ENCODE assay signal across 9 cellular contexts in the genomic region with DNA sequence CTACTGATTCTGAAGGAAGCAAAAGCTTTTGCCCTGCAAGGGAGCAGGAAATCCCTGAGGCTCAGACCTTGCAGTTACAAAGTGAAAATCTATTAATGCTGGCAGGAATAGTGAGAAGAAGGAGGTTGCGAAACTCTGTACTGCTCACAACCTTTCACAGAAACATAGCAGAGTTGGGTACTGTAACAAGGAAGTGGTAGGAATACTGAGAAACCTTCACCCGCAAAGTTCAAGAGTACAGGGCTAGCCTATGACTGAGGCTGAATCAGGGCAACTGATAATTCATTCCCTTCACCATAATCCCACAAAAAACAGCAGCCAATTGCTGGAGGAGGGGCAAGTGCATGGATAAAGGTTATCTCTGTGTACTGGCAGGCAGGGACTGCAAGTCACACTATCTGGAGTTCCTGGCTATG. TPM values are rescaled to one million over a fixed set of nuclear protein-coding genes. Genes with fewer than 3 reads are reported as not detected.
DNase-seq lines count a peak whose midpoint lies in the region; ATAC-seq and TF ChIP-seq lines count a peak whose summit lies in the region.
"Had no signal": no experiment of that assay in that cellular context is flagged by ENCODE, and none has a peak within 500 bp of the region (broad histone marks: within the 10 kb centered on the region; RNA-seq: fewer than 3 reads in every experiment).

No MANE protein-coding gene starts in this region.

- no peak for TF ChIP-seq EP300 in stomach (IDR thresholded peaks at IDR 0.05)

- H3K79me1 ChIP-seq in mesendoderm (ENCODE audit: low read length), result no peaks in the 10 kb centered on the region

- H4K5ac ChIP-seq in mesendoderm (ENCODE audit: low read length), result no peak overlapping the region

- H3K18ac ChIP-seq in mesendoderm (ENCODE audit: low read length), result no peak overlapping the region

- TF ChIP-seq POLR2A in stomach (IDR thresholded peaks at IDR 0.05), result no peak

- H3K36me3 ChIP-seq in stomach, result no peaks in the 10 kb centered on the region
- no peaks in the 10 kb centered on the region for H3K36me3 ChIP-seq in mesendoderm (ENCODE audit: control insufficient read depth, insufficient read depth, low read length)

- no peak overlapping the region for H2BK15ac ChIP-seq in mesendoderm (replicated peaks; ENCODE audit: low read depth)

- no peak overlapping the region for H3K4me2 ChIP-seq in mesendoderm (ENCODE audit: low read length)
- H3K4me2 ChIP-seq: KMS-11 had no signal

- H3K9me3 Mint-ChIP-seq in activated T-cell treated with anti-CD3 and anti-CD28 coated beads, Interleukin-2, amount 50 U/mL, for 24 hours, result no peaks in the 10 kb centered on the region

- peak overlapping the region in 4 of 5 donors; percentile 9 to 64 (median 38) for H3K27ac ChIP-seq in stomach
- H3K27ac ChIP-seq in mesendoderm (ENCODE audit: low read depth, low read length), result no peak overlapping the region
- H3K27ac ChIP-seq: KMS-11 had no signal

- H3K9me3 ChIP-seq in stomach, result peaks cover 0 to 8% (median 0%) of the 10 kb centered on the region in 4 donors

- WGBS in stomach, 5 donors, result 38 to 55% (median 55%) methylated on average over 2 of the region's 2 CpGs
- WGBS in mesendoderm (ENCODE audit: extremely low coverage, insufficient coverage, low lambda C conversion rate), result no CpG with 5 or more reads among the region's 2 CpGs

- H3K56ac ChIP-seq in mesendoderm (ENCODE audit: low read length), result no peak overlapping the region

- H3K23ac ChIP-seq in mesendoderm (ENCODE audit: low read length), result no peak overlapping the region

- no peak overlapping the region for H3K4me3 Mint-ChIP-seq in activated T-cell treated with anti-CD3 and anti-CD28 coated beads, Interleukin-2, amount 50 U/mL, for 24 hours

- peaks cover 5% of the 10 kb centered on the region for H3K27me3 Mint-ChIP-seq in activated T-cell treated with anti-CD3 and anti-CD28 coated beads, Interleukin-2, amount 50 U/mL, for 24 hours

- H3K36me3 Mint-ChIP-seq in activated T-cell treated with anti-CD3 and anti-CD28 coated beads, Interleukin-2, amount 50 U/mL, for 24 hours (ENCODE audit: low read depth), result no peaks in the 10 kb centered on the region

- no peak overlapping the region for H3K9ac ChIP-seq in mesendoderm (ENCODE audit: low read length)
- H3K9ac ChIP-seq: KMS-11 had no signal

- no peaks in the 10 kb centered on the region for H3K79me2 ChIP-seq in mesendoderm (ENCODE audit: control insufficient read depth, insufficient read depth, low read length)

- H3K4me1 ChIP-seq in stomach (peaks cover 0 to 15% (median 7%) of the 10 kb centered on the region in 4 donors), mesendoderm (ENCODE audit: control insufficient read depth, low read depth, low read length) (no peaks in the 10 kb centered on the region)

- no peaks in the 10 kb centered on the region for H3K4me1 Mint-ChIP-seq in activated T-cell treated with anti-CD3 and anti-CD28 coated beads, Interleukin-2, amount 50 U/mL, for 24 hours (ENCODE audit: low read depth)

- no peak overlapping the region for H2AK5ac ChIP-seq in mesendoderm (ENCODE audit: low read length)

- H3K4me3 ChIP-seq in stomach, result no peak overlapping the region
- no peak overlapping the region for H3K4me3 ChIP-seq in mesendoderm (ENCODE audit: low read length)

- H3K4ac ChIP-seq in mesendoderm (ENCODE audit: low read depth, low read length), result no peak overlapping the region

- peak; percentile 95 for DNase-seq in amniotic epithelial cell (ENCODE audit: low read depth)
- peak; percentile 30 for DNase-seq in stomach
- no peak for DNase-seq in activated T-cell treated with anti-CD3 and anti-CD28 coated beads, Interleukin-2, amount 50 U/mL, for 24 hours
- DNase-seq in mesendoderm, result no peak
- no peak for DNase-seq in amygdala (lab: John Stamatoyannopoulos, UW)
- DNase-seq: activated effector memory CD4-positive, alpha-beta T cell treated with anti-CD3 and anti-CD28 coated beads, Interleukin-2, amount 50 U/mL, for 16 hours had no signal

- ATAC-seq in GM21360 (IDR thresholded peaks at IDR 0.05; ENCODE audit: unreplicated experiment), result peak; percentile 93
- ATAC-seq in HG03280 (IDR thresholded peaks at IDR 0.05; ENCODE audit: unreplicated experiment), result peak; percentile 91

- no peak overlapping the region for H3K27ac Mint-ChIP-seq in activated T-cell treated with anti-CD3 and anti-CD28 coated beads, Interleukin-2, amount 50 U/mL, for 24 hours

- no peak overlapping the region for H2BK120ac ChIP-seq in mesendoderm (ENCODE audit: low read depth, low read length)

- no peak overlapping the region for H4K8ac ChIP-seq in mesendoderm (ENCODE audit: low read depth, low read length)

- no peak overlapping the region for H2BK5ac ChIP-seq in mesendoderm (ENCODE audit: low read length)

- intact Hi-C loops in stomach (cut with DNase I; ENCODE audit: low total_unique reads), result no loop called here

- no peak for TF ChIP-seq CTCF in stomach (IDR thresholded peaks at IDR 0.05)

- H3K27me3 ChIP-seq in stomach (no peaks in the 10 kb centered on the region), mesendoderm (ENCODE audit: insufficient read depth, low read length, poor library complexity) (no peaks in the 10 kb centered on the region)

RNA-seq across cellular contexts. Expression of a gene that starts 23.9 kb away (rescaled TPM):
- 100 to 1,000 TPM in 2 of 5 donors, 10 to 100 TPM in 3; 19.4 to 156 (median 39.3) TPM for total RNA-seq in stomach
- polyA plus RNA-seq in stomach, result 10 to 100 TPM; 31.6 to 34.2 (median 32.6) TPM
- polyA plus RNA-seq in mesendoderm (2013, experiment 1 of 2), result 27.9 TPM
- 28.1 TPM for polyA plus RNA-seq in mesendoderm (2013, experiment 2 of 2)

Comparison
In these comparisons a context has a peak if more than half of its experiments do, and no peak if none do; other contexts are left out.
1. DNase-seq: peak in amniotic epithelial cell (single experiment) and stomach (single experiment); none in activated T-cell treated with anti-CD3 and anti-CD28 coated beads, Interleukin-2, amount 50 U/mL, for 24 hours (single experiment), mesendoderm (single experiment) and amygdala (0 of 56).